Comparison of ENCODE assay signal across 1 cellular context in genomic region chr9:135504262-135505229, GRCh38.
A peak's percentile ranks its signal among the peaks of the same experiment; 100 is the strongest.
TF ChIP-seq lines count a peak whose summit lies in the region.

No MANE protein-coding gene starts in this region.

TF ChIP-seq in HepG2, 621 proteins besides CTCF, POLR2A, EP300 and RAD21 (continued from another document and continues in another):
- TF ChIP-seq ESRRA (CRISPR knock-in tag; IDR thresholded peaks at IDR 0.05; ENCODE audit: low read depth) (no peak), HMGXB4 (CRISPR knock-in tag; IDR thresholded peaks at IDR 0.05; ENCODE audit: borderline replicate concordance in 1 of 2, low read depth in 1 of 2) (no peak), NCOA2 (CRISPR knock-in tag; IDR thresholded peaks at IDR 0.05) (no peak), FOXK1 (CRISPR knock-in tag; IDR thresholded peaks at IDR 0.05; ENCODE audit: borderline replicate concordance, low read depth) (no peak), YY1 (IDR thresholded peaks at IDR 0.05; ENCODE audit: insufficient read depth, insufficient replicate concordance, low read depth, low read length) (peak; percentile 17), KDM2A (CRISPR knock-in tag; IDR thresholded peaks at IDR 0.05; ENCODE audit: borderline replicate concordance, low read depth) (peak; percentile 50), SIX1 (CRISPR knock-in tag; IDR thresholded peaks at IDR 0.05; ENCODE audit: borderline replicate concordance) (no peak), TOPORS (CRISPR knock-in tag; IDR thresholded peaks at IDR 0.05) (no peak), ZNF407 (CRISPR knock-in tag; IDR thresholded peaks at IDR 0.05; ENCODE audit: not compliant biosample characterization) (peak; percentile 30), ZNF510 (CRISPR knock-in tag; IDR thresholded peaks at IDR 0.05; ENCODE audit: low read depth) (no peak), ZNF496 (CRISPR knock-in tag; IDR thresholded peaks at IDR 0.05; ENCODE audit: insufficient replicate concordance) (no peak), TOE1 (CRISPR knock-in tag; IDR thresholded peaks at IDR 0.05) (no peak), THAP9 (CRISPR knock-in tag; IDR thresholded peaks at IDR 0.05; ENCODE audit: borderline replicate concordance) (no peak), DNMT1 (CRISPR knock-in tag; IDR thresholded peaks at IDR 0.05) (no peak), RCOR2 (CRISPR knock-in tag; IDR thresholded peaks at IDR 0.05) (no peak), WIZ (CRISPR knock-in tag; IDR thresholded peaks at IDR 0.05) (no peak), ZBTB25 (CRISPR knock-in tag; IDR thresholded peaks at IDR 0.05) (no peak)
- TF ChIP-seq, protein P1, sequence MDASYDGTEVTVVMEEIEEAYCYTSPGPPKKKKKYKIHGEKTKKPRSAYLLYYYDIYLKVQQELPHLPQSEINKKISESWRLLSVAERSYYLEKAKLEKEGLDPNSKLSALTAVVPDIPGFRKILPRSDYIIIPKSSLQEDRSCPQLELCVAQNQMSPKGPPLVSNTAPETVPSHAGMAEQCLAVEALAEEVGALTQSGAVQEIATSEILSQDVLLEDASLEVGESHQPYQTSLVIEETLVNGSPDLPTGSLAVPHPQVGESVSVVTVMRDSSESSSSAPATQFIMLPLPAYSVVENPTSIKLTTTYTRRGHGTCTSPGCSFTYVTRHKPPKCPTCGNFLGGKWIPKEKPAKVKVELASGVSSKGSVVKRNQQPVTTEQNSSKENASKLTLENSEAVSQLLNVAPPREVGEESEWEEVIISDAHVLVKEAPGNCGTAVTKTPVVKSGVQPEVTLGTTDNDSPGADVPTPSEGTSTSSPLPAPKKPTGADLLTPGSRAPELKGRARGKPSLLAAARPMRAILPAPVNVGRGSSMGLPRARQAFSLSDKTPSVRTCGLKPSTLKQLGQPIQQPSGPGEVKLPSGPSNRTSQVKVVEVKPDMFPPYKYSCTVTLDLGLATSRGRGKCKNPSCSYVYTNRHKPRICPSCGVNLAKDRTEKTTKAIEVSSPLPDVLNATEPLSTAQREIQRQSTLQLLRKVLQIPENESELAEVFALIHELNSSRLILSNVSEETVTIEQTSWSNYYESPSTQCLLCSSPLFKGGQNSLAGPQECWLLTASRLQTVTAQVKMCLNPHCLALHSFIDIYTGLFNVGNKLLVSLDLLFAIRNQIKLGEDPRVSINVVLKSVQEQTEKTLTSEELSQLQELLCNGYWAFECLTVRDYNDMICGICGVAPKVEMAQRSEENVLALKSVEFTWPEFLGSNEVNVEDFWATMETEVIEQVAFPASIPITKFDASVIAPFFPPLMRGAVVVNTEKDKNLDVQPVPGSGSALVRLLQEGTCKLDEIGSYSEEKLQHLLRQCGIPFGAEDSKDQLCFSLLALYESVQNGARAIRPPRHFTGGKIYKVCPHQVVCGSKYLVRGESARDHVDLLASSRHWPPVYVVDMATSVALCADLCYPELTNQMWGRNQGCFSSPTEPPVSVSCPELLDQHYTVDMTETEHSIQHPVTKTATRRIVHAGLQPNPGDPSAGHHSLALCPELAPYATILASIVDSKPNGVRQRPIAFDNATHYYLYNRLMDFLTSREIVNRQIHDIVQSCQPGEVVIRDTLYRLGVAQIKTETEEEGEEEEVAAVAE (CRISPR knock-in tag; IDR thresholded peaks at IDR 0.05; ENCODE audit: borderline replicate concordance), result no peak
- TF ChIP-seq, protein P2, sequence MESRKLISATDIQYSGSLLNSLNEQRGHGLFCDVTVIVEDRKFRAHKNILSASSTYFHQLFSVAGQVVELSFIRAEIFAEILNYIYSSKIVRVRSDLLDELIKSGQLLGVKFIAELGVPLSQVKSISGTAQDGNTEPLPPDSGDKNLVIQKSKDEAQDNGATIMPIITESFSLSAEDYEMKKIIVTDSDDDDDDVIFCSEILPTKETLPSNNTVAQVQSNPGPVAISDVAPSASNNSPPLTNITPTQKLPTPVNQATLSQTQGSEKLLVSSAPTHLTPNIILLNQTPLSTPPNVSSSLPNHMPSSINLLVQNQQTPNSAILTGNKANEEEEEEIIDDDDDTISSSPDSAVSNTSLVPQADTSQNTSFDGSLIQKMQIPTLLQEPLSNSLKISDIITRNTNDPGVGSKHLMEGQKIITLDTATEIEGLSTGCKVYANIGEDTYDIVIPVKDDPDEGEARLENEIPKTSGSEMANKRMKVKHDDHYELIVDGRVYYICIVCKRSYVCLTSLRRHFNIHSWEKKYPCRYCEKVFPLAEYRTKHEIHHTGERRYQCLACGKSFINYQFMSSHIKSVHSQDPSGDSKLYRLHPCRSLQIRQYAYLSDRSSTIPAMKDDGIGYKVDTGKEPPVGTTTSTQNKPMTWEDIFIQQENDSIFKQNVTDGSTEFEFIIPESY (CRISPR knock-in tag; IDR thresholded peaks at IDR 0.05), result peak; percentile 51; the same call in 1 of the 2 replicates
